In genomic region chr18:63207154-63207790, GRCh38 we compare ENCODE assay signal across 10 cellular contexts.
DNase-seq lines count a peak whose midpoint lies in the region; ATAC-seq, FAIRE-seq and TF ChIP-seq lines count a peak whose summit lies in the region.
"Had no signal": no experiment of that assay in that cellular context is flagged by ENCODE, and none has a peak within 500 bp of the region (broad histone marks: within the 10 kb centered on the region; RNA-seq: fewer than 3 reads in every experiment).

No MANE protein-coding gene starts in this region.

- H4K20me1 ChIP-seq in SK-N-SH (ENCODE audit: insufficient read depth), result no peaks in the 10 kb centered on the region

- intact Hi-C loops in activated B cell treated with CpG ODN at 0.5 μM for 24 hours (cut with micrococcal nuclease), result loop anchor here (1.0 to 2.0 kb wide), 4 partner anchors 10 to 106 kb away; no protein-coding TSS in a partner anchor

- WGBS in small intestine, 3 donors, result 26 to 55% (median 42%) methylated on average over 14 of the region's 14 CpGs
- WGBS in SK-N-SH (ENCODE audit: low lambda C conversion rate), result 87% methylated on average over 14 of the region's 14 CpGs

- no peaks in the 10 kb centered on the region for H3F3A ChIP-seq in SK-N-SH (replicated peaks; ENCODE audit: insufficient read depth)

- H3K4me3 ChIP-seq in small intestine (ENCODE audit: low read depth in 1 of 2, low read length in 2 of 2) (no peak overlapping the region), SK-N-SH (ENCODE audit: low read depth in 2 of 2, low read length in 1 of 2) (no peak overlapping the region)

- H3K27ac Mint-ChIP-seq in activated CD4-positive, alpha-beta T cell treated with anti-CD3 and anti-CD28 coated beads, Interleukin-2, amount 10 ng/mL, durations not matched to agents 7 days and 5 days, result peak overlapping the region; percentile 93
- peak overlapping the region; percentile 82 for H3K27ac Mint-ChIP-seq in activated B cell treated with CpG ODN at 0.5 μM for 24 hours

- no peaks in the 10 kb centered on the region for H3K9me2 ChIP-seq in SK-N-SH

- H3K4me2 ChIP-seq in SK-N-SH, result no peak overlapping the region

- ATAC-seq in activated B cell treated with CpG ODN at 0.5 μM for 24 hours (ENCODE audit: low read depth), result peak; percentile 60
- ATAC-seq: esophagus mucosa had no signal

- TF ChIP-seq CTCF in activated B cell treated with CpG ODN at 0.5 μM for 24 hours (IDR thresholded peaks at IDR 0.05), result no peak
- TF ChIP-seq CTCF in SK-N-SH (IDR thresholded peaks at IDR 0.05), result no peak

- H3K9ac ChIP-seq in SK-N-SH, result no peak overlapping the region

- peaks cover 95% of the 10 kb centered on the region for H3K4me1 Mint-ChIP-seq in activated CD4-positive, alpha-beta T cell treated with anti-CD3 and anti-CD28 coated beads, Interleukin-2, amount 10 ng/mL, durations not matched to agents 7 days and 5 days
- H3K4me1 Mint-ChIP-seq in activated B cell treated with CpG ODN at 0.5 μM for 24 hours, result peaks cover 80% of the 10 kb centered on the region

- TF ChIP-seq EP300 in SK-N-SH (IDR thresholded peaks at IDR 0.05; ENCODE audit: borderline replicate concordance in 1 of 2, low read depth in 1 of 2, low read length in 1 of 2), result no peak

- H3K36me3 ChIP-seq in small intestine (ENCODE audit: control insufficient read depth in 2 of 2, insufficient read depth in 2 of 2, low read length in 2 of 2) (no peaks in the 10 kb centered on the region), SK-N-SH (replicated peaks in 1 of 2; ENCODE audit: control insufficient read depth in 1 of 2, insufficient read depth in 2 of 2, low read length in 1 of 2) (no peaks in the 10 kb centered on the region)

- peaks cover 83% of the 10 kb centered on the region for H3K36me3 Mint-ChIP-seq in activated CD4-positive, alpha-beta T cell treated with anti-CD3 and anti-CD28 coated beads, Interleukin-2, amount 10 ng/mL, durations not matched to agents 7 days and 5 days (ENCODE audit: low read depth)
- H3K36me3 Mint-ChIP-seq in activated B cell treated with CpG ODN at 0.5 μM for 24 hours (ENCODE audit: low read depth), result peaks cover 38% of the 10 kb centered on the region

- peak overlapping the region; percentile 70 for H3K4me3 Mint-ChIP-seq in activated CD4-positive, alpha-beta T cell treated with anti-CD3 and anti-CD28 coated beads, Interleukin-2, amount 10 ng/mL, durations not matched to agents 7 days and 5 days
- H3K4me3 Mint-ChIP-seq in activated B cell treated with CpG ODN at 0.5 μM for 24 hours, result peak overlapping the region; percentile 67

- POLR2A ChIA-PET in activated CD4-positive, alpha-beta T cell treated with anti-CD3 and anti-CD28 coated beads, Interleukin-2, amount 10 ng/mL, durations not matched to agents 7 days and 5 days (lab: Charles Lee), result no interaction called here
- POLR2A ChIA-PET in activated B cell treated with CpG ODN at 0.5 μM for 24 hours (lab: Charles Lee) (interaction anchor here (0.5 to 1.8 kb wide), 8 partner anchors 10 to 112 kb away, joined by 3 to 8 read pairs (median 4); partner anchors contain the start of gene BCL2), SK-N-SH (lab: Yijun Ruan, JAX) (no interaction called here)

- H3K27ac ChIP-seq in small intestine (ENCODE audit: low read depth in 1 of 2, low read length in 1 of 2) (peak overlapping the region in 1 of 2 donors; percentile 33), SK-N-SH (ENCODE audit: low read depth in 2 of 2, low read length in 1 of 2) (no peak overlapping the region)

- H3K79me2 ChIP-seq in SK-N-SH (ENCODE audit: insufficient read depth), result no peaks in the 10 kb centered on the region

- DNase-seq in activated CD4-positive, alpha-beta T cell treated with anti-CD3 and anti-CD28 coated beads, Interleukin-2, amount 10 ng/mL, durations not matched to agents 7 days and 5 days, result no peak
- no peak for DNase-seq in activated CD4-positive, alpha-beta T cell treated with anti-CD3 and anti-CD28 coated beads, Interleukin-2, amount 50 U/mL, for 4 hours
- peak; percentile 97 for DNase-seq in NCI-H1092 treated with DMSO at 0.1 percent for 48 hours (lab: John Stamatoyannopoulos, UW)
- DNase-seq in activated B cell treated with CpG ODN at 0.5 μM for 24 hours, result no peak
- DNase-seq in small intestine, result peak; percentile 37
- DNase-seq in HCEC 1CT, result no peak
- no peak for DNase-seq in HPDE6-E6E7 (ENCODE audit: extremely low spot score)
- DNase-seq in SK-N-SH, result no peak

- H3K4me1 ChIP-seq in small intestine (ENCODE audit: control insufficient read depth in 2 of 2, insufficient read depth in 1 of 2, low read depth in 1 of 2, low read length in 1 of 2), result no peaks in the 10 kb centered on the region
- no peaks in the 10 kb centered on the region; a peak in 1 of 4 replicates for H3K4me1 ChIP-seq in SK-N-SH (ENCODE audit: control insufficient read depth in 1 of 2, insufficient read depth in 2 of 2, low read depth in 1 of 2, low read length in 1 of 2)

- H3K9me3 ChIP-seq in small intestine (ENCODE audit: control insufficient read depth, low read depth), result no peaks in the 10 kb centered on the region
- H3K9me3 ChIP-seq in SK-N-SH, result no peaks in the 10 kb centered on the region

- no peak overlapping the region for H2AFZ ChIP-seq in SK-N-SH (ENCODE audit: low read depth)

- TF ChIP-seq RAD21 in SK-N-SH (IDR thresholded peaks at IDR 0.05; ENCODE audit: low read length), result no peak

- FAIRE-seq in small intestine (lab: Jason Lieb, UNC), result no peak
- FAIRE-seq: H1 had no signal

- CTCF ChIA-PET in activated CD4-positive, alpha-beta T cell treated with anti-CD3 and anti-CD28 coated beads, Interleukin-2, amount 10 ng/mL, durations not matched to agents 7 days and 5 days (lab: Charles Lee), result interaction anchor here (2.6 kb wide), 1 partner anchor 111 kb away, joined by 10 read pairs; no protein-coding TSS in a partner anchor
- CTCF ChIA-PET in activated B cell treated with CpG ODN at 0.5 μM for 24 hours (lab: Charles Lee) (interaction anchor here (0.5 to 1.5 kb wide), 2 partner anchors 111 to 115 kb away, joined by 3 read pairs; no protein-coding TSS in a partner anchor), SK-N-SH (lab: Yijun Ruan, JAX) (interaction anchor here (0.9 kb wide), 1 partner anchor 15 kb away, joined by 3 read pairs; no protein-coding TSS in a partner anchor)

- no peaks in the 10 kb centered on the region for H3K9me3 Mint-ChIP-seq in activated CD4-positive, alpha-beta T cell treated with anti-CD3 and anti-CD28 coated beads, Interleukin-2, amount 10 ng/mL, durations not matched to agents 7 days and 5 days
- no peaks in the 10 kb centered on the region for H3K9me3 Mint-ChIP-seq in activated B cell treated with CpG ODN at 0.5 μM for 24 hours

- H3K27me3 Mint-ChIP-seq in activated CD4-positive, alpha-beta T cell treated with anti-CD3 and anti-CD28 coated beads, Interleukin-2, amount 10 ng/mL, durations not matched to agents 7 days and 5 days, result no peaks in the 10 kb centered on the region
- H3K27me3 Mint-ChIP-seq in activated B cell treated with CpG ODN at 0.5 μM for 24 hours, result no peaks in the 10 kb centered on the region

- H3K27me3 ChIP-seq in small intestine (ENCODE audit: control insufficient read depth in 2 of 2, insufficient read depth in 2 of 2, low read length in 2 of 2) (no peaks in the 10 kb centered on the region), SK-N-SH (ENCODE audit: insufficient read depth) (no peaks in the 10 kb centered on the region)

TF ChIP-seq in SK-N-SH, 30 proteins besides CTCF, POLR2A, EP300 and RAD21 (continues in another document):
- TF ChIP-seq NRF1 (IDR thresholded peaks at IDR 0.05; ENCODE audit: low read depth, low read length) (no peak), ZBTB33 (IDR thresholded peaks at IDR 0.05; ENCODE audit: borderline replicate concordance, low read depth) (no peak), RCOR1 (IDR thresholded peaks at IDR 0.05; ENCODE audit: low read length) (no peak), RFX5 (IDR thresholded peaks at IDR 0.05; ENCODE audit: low read length) (no peak), IRF3 (IDR thresholded peaks at IDR 0.05; ENCODE audit: low read depth, low read length) (no peak), SMC3 (IDR thresholded peaks at IDR 0.05; ENCODE audit: low read depth, low read length) (no peak), FOXJ3 (CRISPR knock-in tag; IDR thresholded peaks at IDR 0.05) (no peak), RXRA (IDR thresholded peaks at IDR 0.05; ENCODE audit: borderline replicate concordance, low read depth) (no peak), SIN3A (IDR thresholded peaks at IDR 0.05; ENCODE audit: borderline replicate concordance, low read depth, low read length) (no peak), EZH2phosphoT487 (IDR thresholded peaks at IDR 0.05; ENCODE audit: borderline replicate concordance, low read depth) (no peak), GABPA (IDR thresholded peaks at IDR 0.05; ENCODE audit: low read depth) (no peak), MAX (IDR thresholded peaks at IDR 0.05; ENCODE audit: low read depth) (no peak), MEF2A (IDR thresholded peaks at IDR 0.05; ENCODE audit: borderline replicate concordance, low read depth) (no peak), ELF1 (IDR thresholded peaks at IDR 0.05) (no peak)

Comparison
In these comparisons a context has a peak if more than half of its experiments do, and no peak if none do; other contexts are left out.
1. DNase-seq: peak in NCI-H1092 treated with DMSO at 0.1 percent for 48 hours (single experiment) and small intestine (single experiment); none in activated CD4-positive, alpha-beta T cell treated with anti-CD3 and anti-CD28 coated beads, Interleukin-2, amount 10 ng/mL, durations not matched to agents 7 days and 5 days (single experiment), activated CD4-positive, alpha-beta T cell treated with anti-CD3 and anti-CD28 coated beads, Interleukin-2, amount 50 U/mL, for 4 hours (0 of 2), activated B cell treated with CpG ODN at 0.5 μM for 24 hours (single experiment), HCEC 1CT (single experiment), HPDE6-E6E7 (single experiment) and SK-N-SH (single experiment).